Comparison of ENCODE assay signal across 24 cellular contexts in the genomic region with DNA sequence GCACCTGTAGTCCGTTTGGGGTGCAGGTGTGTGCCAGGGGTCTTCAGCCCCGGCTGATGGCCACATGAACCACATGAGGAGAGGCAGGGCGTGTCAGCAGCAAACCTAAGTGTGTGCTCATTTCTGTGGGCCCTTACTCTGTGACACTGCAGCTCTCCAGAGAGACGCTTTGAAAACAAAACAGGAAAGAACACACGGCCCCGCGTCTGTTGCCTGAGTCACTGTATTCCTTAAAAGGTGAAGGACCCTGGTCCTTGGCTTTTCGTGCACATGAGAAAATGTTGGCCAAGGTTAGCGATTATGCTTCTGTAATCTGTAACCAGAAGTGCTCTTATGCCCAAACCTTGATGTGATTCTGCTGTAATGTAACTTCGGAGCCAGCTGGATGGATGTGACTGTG.
"Had no signal": no experiment of that assay in that cellular context is flagged by ENCODE, and none has a peak within 500 bp of the region (broad histone marks: within the 10 kb centered on the region; RNA-seq: fewer than 3 reads in every experiment).

No MANE protein-coding gene starts in this region.

- H3K36me3 ChIP-seq: brain microvascular endothelial cell, esophagus squamous epithelium had no signal

- H3K4me1 ChIP-seq: esophagus squamous epithelium, gastroesophageal sphincter had no signal

- ATAC-seq: activated CD4-positive, alpha-beta T cell treated with anti-CD3 and anti-CD28 coated beads for 36 hours; activated CD8-positive, alpha-beta memory T cell treated with anti-CD3 and anti-CD28 coated beads, Interleukin-2, amount 10 ng/mL, durations not matched to agents 7 days and 5 days; activated CD8-positive, alpha-beta T cell treated with anti-CD3 and anti-CD28 coated beads, Interleukin-2, amount 10 ng/mL, durations not matched to agents 7 days and 5 days; activated naive CD8-positive, alpha-beta T cell treated with anti-CD3 and anti-CD28 coated beads, Interleukin-2, amount 50 U/mL, for 24 hours; effector memory CD8-positive, alpha-beta T cell; gastroesophageal sphincter had no signal

- H3K27ac ChIP-seq: brain microvascular endothelial cell, esophagus squamous epithelium, gastroesophageal sphincter had no signal

- H3K9me3 ChIP-seq: esophagus squamous epithelium, gastroesophageal sphincter had no signal

- H3K4me3 ChIP-seq: esophagus squamous epithelium, gastroesophageal sphincter had no signal

- DNase-seq: activated CD4-positive, alpha-beta memory T cell treated with anti-CD3 and anti-CD28 coated beads for 36 hours; activated CD4-positive, alpha-beta T cell treated with anti-CD3 and anti-CD28 coated beads for 36 hours; activated CD4-positive, alpha-beta T cell treated with anti-CD3 and anti-CD28 coated beads, Interleukin-2, amount 10 ng/mL, durations not matched to agents 24 days and 14 days; activated CD4-positive, CD25-positive, alpha-beta regulatory T cell; activated CD4-positive, CD25-positive, alpha-beta regulatory T cell treated with anti-CD3 and anti-CD28 coated beads, Interleukin-2, amount 50 U/mL, for 72 hours; activated CD8-positive, alpha-beta memory T cell treated with anti-CD3 and anti-CD28 coated beads, Interleukin-2, amount 10 ng/mL, durations not matched to agents 7 days and 5 days; activated CD8-positive, alpha-beta memory T cell treated with anti-CD3 and anti-CD28 coated beads, Interleukin-2, amount 50 U/mL, for 4 hours; activated CD8-positive, alpha-beta T cell treated with anti-CD3 and anti-CD28 coated beads, Interleukin-2, amount 10 ng/mL, durations not matched to agents 7 days and 5 days; activated effector memory CD4-positive, alpha-beta T cell treated with anti-CD3 and anti-CD28 coated beads, Interleukin-2, amount 50 U/mL, for 16 hours; activated naive CD4-positive, alpha-beta T cell treated with anti-CD3 and anti-CD28 coated beads for 36 hours; activated naive CD8-positive, alpha-beta T cell treated with anti-CD3 and anti-CD28 coated beads for 36 hours; activated naive CD8-positive, alpha-beta T cell treated with anti-CD3 and anti-CD28 coated beads, Interleukin-2, amount 50 U/mL, for 24 hours; activated T-cell treated with anti-CD3 and anti-CD28 coated beads, Interleukin-2, amount 50 U/mL, for 1 hour; activated T-cell treated with anti-CD3 and anti-CD28 coated beads, Interleukin-2, amount 50 U/mL, for 48 hours; brain microvascular endothelial cell; cortex of kidney; dermis blood vessel endothelial cell; effector CD4-positive, alpha-beta T cell; effector memory CD8-positive, alpha-beta T cell; erythroblast; esophagus squamous epithelium; foreskin melanocyte; T-helper 2 cell had no signal

- H3K27me3 ChIP-seq: brain microvascular endothelial cell, esophagus squamous epithelium had no signal
